Comparison of ENCODE assay signal across 8 cellular contexts in the genomic region with DNA sequence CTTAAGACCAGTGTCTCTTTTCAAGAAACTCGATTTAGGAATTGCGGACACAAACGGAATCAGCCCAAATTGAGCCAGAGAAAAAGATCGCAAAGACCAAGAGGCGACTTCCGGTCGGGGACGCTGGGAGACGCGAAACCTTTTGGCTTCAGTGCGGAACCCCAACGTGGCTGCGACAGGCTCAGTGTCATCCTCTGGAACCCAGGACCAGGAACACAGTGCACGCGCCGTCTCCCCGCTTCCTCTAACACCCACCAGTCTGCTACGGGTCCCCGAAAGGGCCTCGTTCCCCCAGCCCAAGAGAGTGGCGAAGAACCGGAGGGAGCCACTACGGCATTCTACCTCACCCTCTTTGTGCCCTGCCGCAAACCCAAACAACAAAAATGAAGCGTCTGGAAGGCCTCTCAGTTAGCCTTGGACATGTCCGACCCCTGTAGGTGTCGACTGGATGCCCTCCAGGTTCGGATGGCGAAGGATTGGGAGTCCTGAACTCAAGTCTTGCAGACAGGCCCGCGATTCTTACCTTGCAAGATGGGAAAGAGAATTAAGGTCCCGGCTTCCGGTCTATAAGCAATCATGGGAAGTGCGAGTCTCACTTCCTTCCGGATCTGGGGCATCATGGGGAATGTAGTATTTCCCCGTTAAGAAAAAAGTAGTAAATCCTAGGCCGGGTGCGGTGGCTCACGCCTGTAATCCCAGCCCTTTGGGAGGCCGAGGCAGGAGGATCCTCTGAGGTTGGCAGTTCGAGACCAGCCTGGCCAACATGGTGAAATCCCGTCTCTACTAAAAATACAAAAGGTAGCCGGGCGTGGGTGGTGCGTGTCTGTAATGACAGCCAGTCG. TPM values are rescaled to one million over a fixed set of nuclear protein-coding genes. Genes with fewer than 3 reads are reported as not detected.
A peak's percentile ranks its signal among the peaks of the same experiment; 100 is the strongest.
DNase-seq lines count a peak whose midpoint lies in the region; ATAC-seq and TF ChIP-seq lines count a peak whose summit lies in the region.

A gene (minus strand): TSS at position 542 of the 842 bp plus-strand sequence. CDS start 949 bp downstream, outside the sequence.

- DNase-seq in DND-41 (peak; percentile 88), GM23338 (ENCODE audit: low spot score) (peak; percentile 98), SHP77 treated with DMSO at 0.1 percent for 48 hours (lab: John Stamatoyannopoulos, UW) (peak; percentile 95), fibroblast of the conjunctiva (ENCODE audit: low read depth) (peak; percentile 86), nephron progenitor cell (peak; percentile 61), stomach (peak; percentile 72)
- DNase-seq in activated effector memory CD4-positive, alpha-beta T cell treated with Interleukin-2 at 50 U/mL for 16 hours, result peak; percentile 69

- intact Hi-C loops in stomach (cut with DNase I; ENCODE audit: low total_unique reads), result no loop called here

- H3K36me3 ChIP-seq in DND-41 (ENCODE audit: insufficient read depth, low read length), result peaks cover 50% of the 10 kb centered on the region
- peaks cover 44% of the 10 kb centered on the region for H3K36me3 ChIP-seq in GM23338 (ENCODE audit: insufficient read depth)
- H3K36me3 ChIP-seq in Loucy (ENCODE audit: insufficient read depth, low read length), result peaks cover 33% of the 10 kb centered on the region
- H3K36me3 ChIP-seq in stomach, result peaks cover 37 to 40% (median 40%) of the 10 kb centered on the region in 4 donors

- peaks cover 14% of the 10 kb centered on the region for H3K27me3 Mint-ChIP-seq in GM23338 (ENCODE audit: insufficient read depth, low read depth, poor library complexity)
- peaks cover 4% of the 10 kb centered on the region for H3K27me3 Mint-ChIP-seq in nephron progenitor cell (ENCODE audit: low read depth, poor library complexity)

- H3K27ac Mint-ChIP-seq in GM23338 (peak within 1 kb of the TSS; percentile 100), nephron progenitor cell (peak within 1 kb of the TSS; percentile 100)

- H4K20me1 ChIP-seq in DND-41 (ENCODE audit: insufficient read depth, low read length), result peaks cover 33% of the 10 kb centered on the region
- peaks cover 38% of the 10 kb centered on the region for H4K20me1 ChIP-seq in GM23338 (replicated peaks; ENCODE audit: insufficient read depth)
- peaks cover 49% of the 10 kb centered on the region for H4K20me1 ChIP-seq in Loucy (ENCODE audit: insufficient read depth, low read length, poor library complexity, severe bottlenecking)

- H3K36me3 Mint-ChIP-seq in GM23338 (ENCODE audit: low read depth) (peaks cover 53% of the 10 kb centered on the region), nephron progenitor cell (ENCODE audit: low read depth) (peaks cover 45% of the 10 kb centered on the region)

- peak within 1 kb of the TSS; percentile 81 for H3K4me2 ChIP-seq in DND-41 (ENCODE audit: insufficient read depth, low read length)
- H3K4me2 ChIP-seq in GM23338, result peak within 1 kb of the TSS; percentile 87
- H3K4me2 ChIP-seq in Loucy (ENCODE audit: low read depth, low read length, poor library complexity, severe bottlenecking), result peak within 1 kb of the TSS; percentile 88

- H3K9me2 ChIP-seq in GM23338 (ENCODE audit: insufficient read depth) (no peaks in the 10 kb centered on the region), Loucy (replicated peaks; ENCODE audit: low read depth, low read length) (no peaks in the 10 kb centered on the region)

- peak in 1 of 4 donors; percentile 29 for TF ChIP-seq POLR2A in stomach (IDR thresholded peaks at IDR 0.05)

- no peaks in the 10 kb centered on the region for H3K9me3 ChIP-seq in DND-41 (ENCODE audit: insufficient read depth, low read length, severe bottlenecking)
- no peaks in the 10 kb centered on the region for H3K9me3 ChIP-seq in Loucy (ENCODE audit: insufficient read depth, low read depth, low read length)
- no peaks in the 10 kb centered on the region for H3K9me3 ChIP-seq in stomach

- H3K9me3 Mint-ChIP-seq in GM23338, result no peaks in the 10 kb centered on the region; the same call in 2 of the 3 replicates
- H3K9me3 Mint-ChIP-seq in nephron progenitor cell, result peaks cover 3% of the 10 kb centered on the region

- H3K4me1 Mint-ChIP-seq in GM23338 (peaks cover 16% of the 10 kb centered on the region), nephron progenitor cell (peaks cover 21% of the 10 kb centered on the region)

- H3F3A ChIP-seq in GM23338 (replicated peaks; ENCODE audit: low read depth) (peaks cover 48% of the 10 kb centered on the region), Loucy (ENCODE audit: low read depth) (peaks cover 15% of the 10 kb centered on the region; the same call in 1 of the 2 replicates)

- H2AFZ ChIP-seq in DND-41 (ENCODE audit: low read depth, low read length) (peak within 1 kb of the TSS; percentile 96), GM23338 (no peak within 1 kb of the TSS), Loucy (ENCODE audit: low read length) (peak within 1 kb of the TSS; percentile 88)

- H3K79me2 ChIP-seq in DND-41 (ENCODE audit: insufficient read depth, low read length) (peaks cover 27% of the 10 kb centered on the region), GM23338 (replicated peaks; ENCODE audit: insufficient read depth) (peaks cover 28% of the 10 kb centered on the region), Loucy (ENCODE audit: insufficient read depth, low read length) (peaks cover 42% of the 10 kb centered on the region)

- WGBS in stomach, 5 donors, result 10 to 11% (median 11%) methylated on average over 46 of the region's 46 CpGs

- H3K4me3 Mint-ChIP-seq in GM23338 (peak within 1 kb of the TSS; percentile 100), nephron progenitor cell (peak within 1 kb of the TSS; percentile 100)

- H3K27ac ChIP-seq in DND-41 (ENCODE audit: low read length) (peak within 1 kb of the TSS; percentile 99), GM23338 (ENCODE audit: low read depth) (peak within 1 kb of the TSS; percentile 97), stomach (peak within 1 kb of the TSS; percentile 89 to 94 (median 90))

- H3K4me3 ChIP-seq in DND-41 (ENCODE audit: low read depth in 1 of 2, low read length in 2 of 2) (peak within 1 kb of the TSS; percentile 91 to 92), GM23338 (peak within 1 kb of the TSS; percentile 83), Loucy (ENCODE audit: low read length, poor library complexity, severe bottlenecking) (peak within 1 kb of the TSS; percentile 98), stomach (peak within 1 kb of the TSS; percentile 66 to 87 (median 74))

- TF ChIP-seq EP300 in stomach (IDR thresholded peaks at IDR 0.05), result no peak

- ATAC-seq in DND-41 (ENCODE audit: insufficient read depth, low read depth) (peak; percentile 93), GM23338 (peak; percentile 94)

- H3K9ac ChIP-seq in DND-41 (ENCODE audit: low read depth, low read length) (peak within 1 kb of the TSS; percentile 82), Loucy (ENCODE audit: low read depth, low read length, poor library complexity, severe bottlenecking) (peak within 1 kb of the TSS; percentile 100)

- H3K4me1 ChIP-seq in DND-41 (ENCODE audit: insufficient read depth, low read length), result peaks cover 37% of the 10 kb centered on the region
- H3K4me1 ChIP-seq in GM23338 (ENCODE audit: insufficient read depth), result peaks cover 11% of the 10 kb centered on the region; the same call in 1 of the 2 replicates
- peaks cover 25% of the 10 kb centered on the region for H3K4me1 ChIP-seq in Loucy (ENCODE audit: insufficient read depth, low read length, poor library complexity, severe bottlenecking)
- H3K4me1 ChIP-seq in stomach, result peaks cover 14 to 44% (median 28%) of the 10 kb centered on the region in 4 donors

- TF ChIP-seq CTCF in DND-41 (IDR thresholded peaks at IDR 0.05; ENCODE audit: borderline replicate concordance, extremely low read depth, low read length, poor library complexity, severe bottlenecking) (no peak), GM23338 (conservative IDR thresholded peaks at IDR 0.05; ENCODE audit: low read depth in 2 of 2) (no peak), Loucy (conservative IDR thresholded peaks at IDR 0.05; ENCODE audit: low read length) (no peak), nephron progenitor cell (IDR thresholded peaks at IDR 0.05) (no peak), stomach (IDR thresholded peaks at IDR 0.05) (no peak)

- H3K27me3 ChIP-seq in DND-41 (ENCODE audit: insufficient read depth, low read length, poor library complexity), result no peaks in the 10 kb centered on the region
- no peaks in the 10 kb centered on the region for H3K27me3 ChIP-seq in GM23338 (ENCODE audit: insufficient read depth)
- H3K27me3 ChIP-seq in Loucy (ENCODE audit: insufficient read depth, low read length, poor library complexity, severe bottlenecking), result peaks cover 8% of the 10 kb centered on the region
- no peaks in the 10 kb centered on the region for H3K27me3 ChIP-seq in stomach

TF ChIP-seq in GM23338, 12 proteins besides CTCF, POLR2A, EP300 and RAD21 (continues in another document):
- TF ChIP-seq ZNF331 (CRISPR knock-in tag; IDR thresholded peaks at IDR 0.05; ENCODE audit: low read depth) (0 out of 2 replicates have a peak, but pooled peaks have one; percentile 23), POLR2AphosphoS5 (IDR thresholded peaks at IDR 0.05; ENCODE audit: low read depth) (peak; percentile 93)
- TF ChIP-seq, protein P1, sequence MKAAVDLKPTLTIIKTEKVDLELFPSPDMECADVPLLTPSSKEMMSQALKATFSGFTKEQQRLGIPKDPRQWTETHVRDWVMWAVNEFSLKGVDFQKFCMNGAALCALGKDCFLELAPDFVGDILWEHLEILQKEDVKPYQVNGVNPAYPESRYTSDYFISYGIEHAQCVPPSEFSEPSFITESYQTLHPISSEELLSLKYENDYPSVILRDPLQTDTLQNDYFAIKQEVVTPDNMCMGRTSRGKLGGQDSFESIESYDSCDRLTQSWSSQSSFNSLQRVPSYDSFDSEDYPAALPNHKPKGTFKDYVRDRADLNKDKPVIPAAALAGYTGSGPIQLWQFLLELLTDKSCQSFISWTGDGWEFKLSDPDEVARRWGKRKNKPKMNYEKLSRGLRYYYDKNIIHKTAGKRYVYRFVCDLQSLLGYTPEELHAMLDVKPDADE (IDR thresholded peaks at IDR 0.05), result peak; percentile 94

RNA-seq across cellular contexts. Expression of the gene that starts here (rescaled TPM):
- 1,413 and 1,678 TPM in 2 replicates for total RNA-seq in GM23338 (2014; rRNA removed; shearing (Covaris generic))
- polyA plus RNA-seq in GM23338 (2016; fragmentation: Nextera tagmentation; extraction: Ambion mirVana) (1,712 and 1,715 TPM in 2 replicates), stomach (1,000 to 10,000 TPM; 2,600 to 3,271 (median 2,737) TPM)
- total RNA-seq in stomach, result 1,000 to 10,000 TPM in 2 of 5 donors, 100 to 1,000 TPM in 3; 479 to 1,135 (median 807) TPM

Comparison
In these comparisons a context has a peak if more than half of its experiments do, and no peak if none do; other contexts are left out.
1. Peak in every context shown above with its lines: DNase-seq, ATAC-seq, H3K4me3 ChIP-seq and H3K27ac ChIP-seq.